In genomic region chr11:567036-567628, GRCh38 we compare ENCODE assay signal across 8 cellular contexts. TPM values are rescaled to one million over a fixed set of nuclear protein-coding genes. Genes with fewer than 3 reads are reported as not detected.
DNase-seq lines count a peak whose midpoint lies in the region; ATAC-seq lines count a peak whose summit lies in the region.

No MANE protein-coding gene starts in this region.

- peak overlapping the region; percentile 74; the same call in 1 of the 2 replicates for H3K4me3 ChIP-seq in iPS DF 6.9 (ENCODE audit: low read length)

- intact Hi-C loops in activated CD4-positive, alpha-beta memory T cell treated with anti-CD3 and anti-CD28 coated beads for 36 hours (cut with micrococcal nuclease): loop anchor here (5.0 kb wide), 1 partner anchor 230 kb away; the partner anchor contains the start of gene SLC25A22
- intact Hi-C loops in sciatic nerve (cut with DNase I): no loop called here

- H3K27ac ChIP-seq in iPS DF 6.9 (ENCODE audit: low read length): no peak overlapping the region

- peaks cover 13% of the 10 kb centered on the region for H3K4me1 ChIP-seq in iPS DF 6.9 (ENCODE audit: control insufficient read depth, insufficient read depth, low read length)

- H3K9me3 ChIP-seq in iPS DF 6.9 (ENCODE audit: control insufficient read depth, insufficient read depth, low read length): no peaks in the 10 kb centered on the region

- no peaks in the 10 kb centered on the region for H3K27me3 ChIP-seq in iPS DF 6.9 (ENCODE audit: control insufficient read depth, insufficient read depth, low read length)

- H3K27me3 Mint-ChIP-seq in activated CD8-positive, alpha-beta memory T cell treated with anti-CD3 and anti-CD28 coated beads, Interleukin-2, amount 10 ng/mL, durations not matched to agents 7 days and 5 days: no peaks in the 10 kb centered on the region
- no peaks in the 10 kb centered on the region for H3K27me3 Mint-ChIP-seq in activated CD4-positive, alpha-beta memory T cell treated with anti-CD3 and anti-CD28 coated beads for 36 hours
- H3K27me3 Mint-ChIP-seq in stimulated activated naive B cell treated with anti-CD40 and anti-IgM and Interleukin-4, amounts not matched to agents 10 μg/mL and 1 μg/mL and 100 μg/mL, for 72 hours: no peaks in the 10 kb centered on the region

- no CpG with 5 or more reads among the region's 18 CpGs for WGBS in iPS DF 6.9 (ENCODE audit: insufficient coverage, insufficient read length)

- H3K27ac Mint-ChIP-seq in activated CD8-positive, alpha-beta memory T cell treated with anti-CD3 and anti-CD28 coated beads, Interleukin-2, amount 10 ng/mL, durations not matched to agents 7 days and 5 days: no peak overlapping the region
- H3K27ac Mint-ChIP-seq in activated CD4-positive, alpha-beta memory T cell treated with anti-CD3 and anti-CD28 coated beads for 36 hours: no peak overlapping the region
- no peak overlapping the region for H3K27ac Mint-ChIP-seq in stimulated activated naive B cell treated with anti-CD40 and anti-IgM and Interleukin-4, amounts not matched to agents 10 μg/mL and 1 μg/mL and 100 μg/mL, for 72 hours

- CTCF ChIA-PET in activated CD8-positive, alpha-beta memory T cell treated with anti-CD3 and anti-CD28 coated beads, Interleukin-2, amount 10 ng/mL, durations not matched to agents 7 days and 5 days (lab: Charles Lee): interaction anchor here (1.1 to 2.9 kb wide), 4 partner anchors 8 to 133 kb away, joined by 3 to 14 read pairs (median 4); partner anchors contain the start of gene PHRF1
- CTCF ChIA-PET in activated CD4-positive, alpha-beta memory T cell treated with anti-CD3 and anti-CD28 coated beads for 36 hours (lab: Charles Lee): interaction anchor here (1.2 to 2.1 kb wide), 3 partner anchors 13 to 159 kb away, joined by 4 to 6 read pairs (median 4); no protein-coding TSS in a partner anchor

- no peak for ATAC-seq in activated CD8-positive, alpha-beta memory T cell treated with anti-CD3 and anti-CD28 coated beads, Interleukin-2, amount 10 ng/mL, durations not matched to agents 7 days and 5 days
- ATAC-seq in stimulated activated naive B cell treated with anti-CD40 and anti-IgM and Interleukin-4, amounts not matched to agents 10 μg/mL and 1 μg/mL and 100 μg/mL, for 72 hours (replicated peaks): no peak
- ATAC-seq in sciatic nerve: no peak

- no peaks in the 10 kb centered on the region for H3K9me3 Mint-ChIP-seq in activated CD8-positive, alpha-beta memory T cell treated with anti-CD3 and anti-CD28 coated beads, Interleukin-2, amount 10 ng/mL, durations not matched to agents 7 days and 5 days (ENCODE audit: low read depth)
- no peaks in the 10 kb centered on the region for H3K9me3 Mint-ChIP-seq in activated CD4-positive, alpha-beta memory T cell treated with anti-CD3 and anti-CD28 coated beads for 36 hours
- H3K9me3 Mint-ChIP-seq in stimulated activated naive B cell treated with anti-CD40 and anti-IgM and Interleukin-4, amounts not matched to agents 10 μg/mL and 1 μg/mL and 100 μg/mL, for 72 hours: no peaks in the 10 kb centered on the region

- H3K4me1 Mint-ChIP-seq in activated CD8-positive, alpha-beta memory T cell treated with anti-CD3 and anti-CD28 coated beads, Interleukin-2, amount 10 ng/mL, durations not matched to agents 7 days and 5 days: peaks cover 16% of the 10 kb centered on the region
- peaks cover 5% of the 10 kb centered on the region for H3K4me1 Mint-ChIP-seq in activated CD4-positive, alpha-beta memory T cell treated with anti-CD3 and anti-CD28 coated beads for 36 hours (ENCODE audit: low read depth)
- H3K4me1 Mint-ChIP-seq in stimulated activated naive B cell treated with anti-CD40 and anti-IgM and Interleukin-4, amounts not matched to agents 10 μg/mL and 1 μg/mL and 100 μg/mL, for 72 hours: peaks cover 4 to 6% of the 10 kb centered on the region in 2 donors

- H3K36me3 Mint-ChIP-seq in activated CD8-positive, alpha-beta memory T cell treated with anti-CD3 and anti-CD28 coated beads, Interleukin-2, amount 10 ng/mL, durations not matched to agents 7 days and 5 days: peaks cover 5% of the 10 kb centered on the region
- peaks cover 4% of the 10 kb centered on the region for H3K36me3 Mint-ChIP-seq in activated CD4-positive, alpha-beta memory T cell treated with anti-CD3 and anti-CD28 coated beads for 36 hours
- peaks cover 8% of the 10 kb centered on the region in 2 donors for H3K36me3 Mint-ChIP-seq in stimulated activated naive B cell treated with anti-CD40 and anti-IgM and Interleukin-4, amounts not matched to agents 10 μg/mL and 1 μg/mL and 100 μg/mL, for 72 hours

- peak; percentile 40 for DNase-seq in activated CD8-positive, alpha-beta memory T cell treated with anti-CD3 and anti-CD28 coated beads, Interleukin-2, amount 10 ng/mL, durations not matched to agents 7 days and 5 days
- no peak for DNase-seq in activated CD8-positive, alpha-beta memory T cell treated with anti-CD3 and anti-CD28 coated beads, Interleukin-2, amount 50 U/mL, for 4 hours
- DNase-seq in activated CD4-positive, alpha-beta memory T cell treated with anti-CD3 and anti-CD28 coated beads for 36 hours: no peak
- DNase-seq in iPS DF 6.9 (ENCODE audit: low read depth, low spot score): no peak
- DNase-seq in stimulated activated naive B cell treated with anti-CD40 and anti-IgM and Interleukin-4, amounts not matched to agents 10 μg/mL and 1 μg/mL and 100 μg/mL, for 72 hours: no peak
- DNase-seq in sciatic nerve (ENCODE audit: low spot score): no peak
- no peak for DNase-seq in glomerular visceral epithelial cell (ENCODE audit: extremely low spot score)
- no peak for DNase-seq in NCI-H524 (lab: John Stamatoyannopoulos, UW)

- H3K4me3 Mint-ChIP-seq in activated CD8-positive, alpha-beta memory T cell treated with anti-CD3 and anti-CD28 coated beads, Interleukin-2, amount 10 ng/mL, durations not matched to agents 7 days and 5 days: peak overlapping the region; percentile 80
- H3K4me3 Mint-ChIP-seq in activated CD4-positive, alpha-beta memory T cell treated with anti-CD3 and anti-CD28 coated beads for 36 hours: peak overlapping the region; percentile 82
- H3K4me3 Mint-ChIP-seq in stimulated activated naive B cell treated with anti-CD40 and anti-IgM and Interleukin-4, amounts not matched to agents 10 μg/mL and 1 μg/mL and 100 μg/mL, for 72 hours: peak overlapping the region; percentile 64 to 65

- POLR2A ChIA-PET in activated CD4-positive, alpha-beta memory T cell treated with anti-CD3 and anti-CD28 coated beads for 36 hours (lab: Charles Lee): interaction anchor here (1.0 to 2.4 kb wide), 2 partner anchors 9 to 10 kb away, joined by 4 to 6 read pairs; partner anchors contain the start of gene PHRF1

- 0 out of 2 replicates have a peak, but pooled peaks cover 3% of the 10 kb centered on the region for H3K36me3 ChIP-seq in iPS DF 6.9 (ENCODE audit: control insufficient read depth, insufficient read depth, low read length)

RNA-seq across cellular contexts. Expression of gene RASSF7, which starts 6.4 kb away (rescaled TPM):
- total RNA-seq in activated CD8-positive, alpha-beta memory T cell treated with anti-CD3 and anti-CD28 coated beads, Interleukin-2, amount 10 ng/mL, durations not matched to agents 7 days and 5 days: 10 to 100 TPM; 20.8 to 32.1 TPM
- total RNA-seq in activated CD4-positive, alpha-beta memory T cell treated with anti-CD3 and anti-CD28 coated beads for 36 hours: 10 to 100 TPM; 18.8 to 21.9 TPM
- 7.5 TPM for total RNA-seq in sciatic nerve

RNA-seq across cellular contexts. Expression of gene LMNTD2, which starts 6.6 kb away (rescaled TPM):
- 1 to 10 TPM in 1 of 2 experiments, under 1 TPM in 1; 0.23 to 1.3 TPM for total RNA-seq in activated CD8-positive, alpha-beta memory T cell treated with anti-CD3 and anti-CD28 coated beads, Interleukin-2, amount 10 ng/mL, durations not matched to agents 7 days and 5 days
- 1 to 10 TPM; 3.1 to 3.9 TPM for total RNA-seq in activated CD4-positive, alpha-beta memory T cell treated with anti-CD3 and anti-CD28 coated beads for 36 hours
- 1.3 TPM for total RNA-seq in sciatic nerve

RNA-seq across cellular contexts. Expression of gene PHRF1, which starts 9.1 kb away (rescaled TPM):
- 10 to 100 TPM; 60.2 to 62.0 TPM for total RNA-seq in activated CD8-positive, alpha-beta memory T cell treated with anti-CD3 and anti-CD28 coated beads, Interleukin-2, amount 10 ng/mL, durations not matched to agents 7 days and 5 days
- total RNA-seq in activated CD4-positive, alpha-beta memory T cell treated with anti-CD3 and anti-CD28 coated beads for 36 hours: 10 to 100 TPM; 32.4 to 33.5 TPM
- total RNA-seq in sciatic nerve: 33.5 TPM

RNA-seq across cellular contexts. Expression of gene LRRC56, which starts 29.8 kb away (rescaled TPM):
- total RNA-seq in activated CD8-positive, alpha-beta memory T cell treated with anti-CD3 and anti-CD28 coated beads, Interleukin-2, amount 10 ng/mL, durations not matched to agents 7 days and 5 days: 1 to 10 TPM; 1.7 to 2.1 TPM
- 1 to 10 TPM; 1.3 to 1.6 TPM for total RNA-seq in activated CD4-positive, alpha-beta memory T cell treated with anti-CD3 and anti-CD28 coated beads for 36 hours
- total RNA-seq in sciatic nerve: 1.4 TPM

RNA-seq across cellular contexts. Expression of gene HRAS, which starts 31.8 kb away (rescaled TPM):
- total RNA-seq in activated CD8-positive, alpha-beta memory T cell treated with anti-CD3 and anti-CD28 coated beads, Interleukin-2, amount 10 ng/mL, durations not matched to agents 7 days and 5 days: 10 to 100 TPM; 50.7 to 53.8 TPM
- 10 to 100 TPM; 39.8 to 42.0 TPM for total RNA-seq in activated CD4-positive, alpha-beta memory T cell treated with anti-CD3 and anti-CD28 coated beads for 36 hours
- 45.2 TPM for total RNA-seq in sciatic nerve
